20 cellular contexts compared by ENCODE assay signal in genomic region chr1:220498188-220498587, GRCh38. TPM values are rescaled to one million over a fixed set of nuclear protein-coding genes. Genes with fewer than 3 reads are reported as not detected.
DNase-seq lines count a peak whose midpoint lies in the region; FAIRE-seq and TF ChIP-seq lines count a peak whose summit lies in the region.
"Had no signal": no experiment of that assay in that cellular context is flagged by ENCODE, and none has a peak within 500 bp of the region (broad histone marks: within the 10 kb centered on the region; RNA-seq: fewer than 3 reads in every experiment).

No MANE protein-coding gene starts in this region.

- peak; percentile 91 for FAIRE-seq in bronchial epithelial cell (lab: Jason Lieb, UNC)

- H3K27me3 ChIP-seq in bronchial epithelial cell (ENCODE audit: control insufficient read depth, insufficient read depth, low read length), result no peaks in the 10 kb centered on the region
- H3K27me3 ChIP-seq: colonic mucosa, testis had no signal

- TF ChIP-seq CTCF in bronchial epithelial cell (IDR thresholded peaks at IDR 0.05; ENCODE audit: insufficient read depth, low read length, severe bottlenecking), result no peak
- TF ChIP-seq CTCF in GM10266 (IDR thresholded peaks at IDR 0.05; ENCODE audit: control insufficient read depth, insufficient read depth, low read depth, missing control alignments), result no peak

- peak; percentile 45 for DNase-seq in EL
- peak; percentile 53 for DNase-seq in NCI-H446 treated with DMSO at 0.1 percent for 48 hours (lab: John Stamatoyannopoulos, UW)
- DNase-seq in bronchial epithelial cell (ENCODE audit: low read depth), result peak; percentile 95
- DNase-seq in myocyte (ENCODE audit: low read depth), result peak; percentile 3
- no peak for DNase-seq in activated CD4-positive, alpha-beta T cell treated with anti-CD3 and anti-CD28 coated beads for 48 hours
- no peak for DNase-seq in NCI-H146 treated with DMSO at 0.1 percent for 48 hours (lab: John Stamatoyannopoulos, UW; ENCODE audit: unreplicated experiment)
- DNase-seq in GM10266 (ENCODE audit: extremely low spot score), result no peak
- DNase-seq in NCI-H748 treated with DMSO at 0.1 percent for 48 hours (lab: John Stamatoyannopoulos, UW), result no peak
- DNase-seq: activated CD4-positive, alpha-beta T cell treated with anti-CD3 and anti-CD28 coated beads, Interleukin-2, amount 10 ng/mL, durations not matched to agents 7 days and 5 days; activated T-cell treated with anti-CD3 and anti-CD28 coated beads, Interleukin-2, amount 50 U/mL, for 4 hours; amniotic stem cell; C1 segment of cervical spinal cord; colonic mucosa; IMR-90; naive thymus-derived CD8-positive, alpha-beta T cell; NCI-H1105; NCI-H510A; SHP77; T-helper 9 cell; testis had no signal

- no peak overlapping the region for H3K4me3 ChIP-seq in bronchial epithelial cell (ENCODE audit: low read depth, low read length)
- H3K4me3 ChIP-seq: colonic mucosa, testis had no signal

- no peaks in the 10 kb centered on the region for H3K36me3 ChIP-seq in bronchial epithelial cell (ENCODE audit: control insufficient read depth, insufficient read depth, low read length)
- H3K36me3 ChIP-seq: colonic mucosa had no signal

RNA-seq across cellular contexts. Expression of gene MARK1, which starts 29.7 kb away (rescaled TPM):
- total RNA-seq in bronchial epithelial cell, result 3.9 and 10.4 TPM in 2 replicates
- 0.08 TPM in 1 of 2 replicates, not detected in the other for total RNA-seq in myocyte
- not detected for polyA plus RNA-seq in myocyte (2012)
- total RNA-seq: activated CD4-positive, alpha-beta T cell treated with anti-CD3 and anti-CD28 coated beads, Interleukin-2, amount 10 ng/mL, durations not matched to agents 7 days and 5 days; IMR-90; naive thymus-derived CD8-positive, alpha-beta T cell had no signal
- polyA plus RNA-seq: IMR-90; naive thymus-derived CD8-positive, alpha-beta T cell had no signal

Comparison
In these comparisons a context has a peak if more than half of its experiments do, and no peak if none do; other contexts are left out.
1. DNase-seq: peak in EL (single experiment), NCI-H446 treated with DMSO at 0.1 percent for 48 hours (single experiment), bronchial epithelial cell (single experiment) and myocyte (single experiment); none in activated CD4-positive, alpha-beta T cell treated with anti-CD3 and anti-CD28 coated beads for 48 hours (single experiment), NCI-H146 treated with DMSO at 0.1 percent for 48 hours (single experiment), GM10266 (single experiment) and NCI-H748 treated with DMSO at 0.1 percent for 48 hours (single experiment).